Comparison of ENCODE assay signal across 9 cellular contexts in the genomic region with DNA sequence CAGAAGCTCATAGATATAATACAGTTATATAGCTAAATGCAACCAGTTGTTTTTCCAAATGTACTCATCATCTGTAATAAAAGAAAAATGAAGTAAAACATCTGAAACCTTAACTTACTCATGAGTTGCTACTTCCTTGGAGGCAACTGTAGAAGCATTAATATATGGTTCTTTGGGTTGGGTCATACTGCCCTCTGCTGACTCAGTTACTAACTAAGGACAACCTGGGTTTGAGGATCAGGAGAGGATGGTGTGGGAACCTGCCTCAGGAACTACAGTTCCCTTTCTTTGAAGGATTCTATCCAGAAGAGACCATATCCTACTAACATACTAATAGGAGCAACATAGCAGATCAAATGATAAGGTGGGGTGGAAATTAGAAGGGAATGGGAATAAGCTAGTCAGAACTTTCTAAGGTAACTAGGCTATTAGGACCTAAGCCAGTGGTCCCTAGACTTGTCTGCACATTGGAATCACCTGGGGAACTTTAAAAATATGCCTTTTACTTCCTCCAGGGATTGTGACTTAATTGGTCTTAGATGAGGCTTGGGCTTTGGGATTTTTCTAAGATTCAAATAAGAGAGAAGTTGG. TPM values are rescaled to one million over a fixed set of nuclear protein-coding genes. Genes with fewer than 3 reads are reported as not detected.
A peak's percentile ranks its signal among the peaks of the same experiment; 100 is the strongest.
DNase-seq lines count a peak whose midpoint lies in the region; ATAC-seq, FAIRE-seq and TF ChIP-seq lines count a peak whose summit lies in the region.
"Had no signal": no experiment of that assay in that cellular context is flagged by ENCODE, and none has a peak within 500 bp of the region (broad histone marks: within the 10 kb centered on the region; RNA-seq: fewer than 3 reads in every experiment).

No MANE protein-coding gene starts in this region.

- peak; percentile 64 for TF ChIP-seq CTCF in NB4 (IDR thresholded peaks at IDR 0.05; ENCODE audit: low read depth, low read length)

- peaks cover 80% of the 10 kb centered on the region for H3K36me3 Mint-ChIP-seq in stimulated activated effector memory CD8-positive, alpha-beta T cell treated with anti-CD3 and anti-CD28 coated beads, Interleukin-12 subunit alpha, Interleukin-12 subunit beta, amount 100 ng/mL, for 72 hours

- H3K4me3 Mint-ChIP-seq in stimulated activated effector memory CD8-positive, alpha-beta T cell treated with anti-CD3 and anti-CD28 coated beads, Interleukin-12 subunit alpha, Interleukin-12 subunit beta, amount 100 ng/mL, for 72 hours: no peak overlapping the region

- peaks cover 10% of the 10 kb centered on the region for H3K4me1 Mint-ChIP-seq in stimulated activated effector memory CD8-positive, alpha-beta T cell treated with anti-CD3 and anti-CD28 coated beads, Interleukin-12 subunit alpha, Interleukin-12 subunit beta, amount 100 ng/mL, for 72 hours

- TF ChIP-seq POLR2A in NB4 (IDR thresholded peaks at IDR 0.05; ENCODE audit: extremely low read depth, insufficient read length): no peak

- FAIRE-seq in GM19239 (lab: Jason Lieb, UNC): peak; percentile 57

- H3K27ac Mint-ChIP-seq in stimulated activated effector memory CD8-positive, alpha-beta T cell treated with anti-CD3 and anti-CD28 coated beads, Interleukin-12 subunit alpha, Interleukin-12 subunit beta, amount 100 ng/mL, for 72 hours: peak overlapping the region; percentile 56

- ATAC-seq in left ventricle myocardium superior (peak; percentile 71), GM21360 (IDR thresholded peaks at IDR 0.05; ENCODE audit: unreplicated experiment) (no peak)
- peak; percentile 72 for ATAC-seq in stimulated activated effector memory CD8-positive, alpha-beta T cell treated with anti-CD3 and anti-CD28 coated beads, Interleukin-12 subunit alpha, Interleukin-12 subunit beta, amount 100 ng/mL, for 72 hours

- H3K4me3 ChIP-seq in NB4 (ENCODE audit: low read depth, low read length): no peak overlapping the region
- H3K4me3 ChIP-seq: BLaER1 had no signal

- H3K9me3 Mint-ChIP-seq in stimulated activated effector memory CD8-positive, alpha-beta T cell treated with anti-CD3 and anti-CD28 coated beads, Interleukin-12 subunit alpha, Interleukin-12 subunit beta, amount 100 ng/mL, for 72 hours: no peaks in the 10 kb centered on the region

- intact Hi-C loops in left ventricle myocardium superior (cut with micrococcal nuclease): loop anchor here (10.0 kb wide), 1 partner anchor 276 kb away; a partner anchor contains a TSS

- DNase-seq in NCI-H1092 treated with DMSO at 0.1 percent for 48 hours (lab: John Stamatoyannopoulos, UW) (peak; percentile 22), NCI-H1092 (lab: John Stamatoyannopoulos, UW) (no peak), GM19239 (ENCODE audit: insufficient read length, low spot score) (peak; percentile 13), NB4 (ENCODE audit: low read depth) (peak; percentile 76), left ventricle myocardium superior (no peak)
- DNase-seq in activated naive CD4-positive, alpha-beta T cell treated with anti-CD3 and anti-CD28 coated beads, Interleukin-2, amount 50 U/mL, for 16 hours: peak; percentile 21
- DNase-seq in stimulated activated effector memory CD8-positive, alpha-beta T cell treated with anti-CD3 and anti-CD28 coated beads, Interleukin-12 subunit alpha, Interleukin-12 subunit beta, amount 100 ng/mL, for 72 hours (ENCODE audit: low spot score in 2 of 2): no peak

RNA-seq across cellular contexts. Expression of a gene that starts 20.7 kb away (rescaled TPM):
- total RNA-seq in left ventricle myocardium superior: 35.7 TPM

RNA-seq across cellular contexts. Expression of a gene that starts 20.8 kb away (rescaled TPM):
- total RNA-seq in left ventricle myocardium superior: 36.9 TPM

RNA-seq across cellular contexts. Expression of a gene that starts 51.9 kb away (rescaled TPM):
- 2.7 TPM for total RNA-seq in left ventricle myocardium superior

Comparison
In these comparisons a context has a peak if more than half of its experiments do, and no peak if none do; other contexts are left out.
1. DNase-seq: peak in NCI-H1092 treated with DMSO at 0.1 percent for 48 hours (single experiment), GM19239 (single experiment), NB4 (single experiment) and activated naive CD4-positive, alpha-beta T cell treated with anti-CD3 and anti-CD28 coated beads, Interleukin-2, amount 50 U/mL, for 16 hours (single experiment); none in NCI-H1092 (single experiment), left ventricle myocardium superior (single experiment) and stimulated activated effector memory CD8-positive, alpha-beta T cell treated with anti-CD3 and anti-CD28 coated beads, Interleukin-12 subunit alpha, Interleukin-12 subunit beta, amount 100 ng/mL, for 72 hours (0 of 2).